Comparison of ENCODE assay signal across 8 cellular contexts in genomic region chrX:46545111-46546005, GRCh38. TPM values are rescaled to one million over a fixed set of nuclear protein-coding genes. Genes with fewer than 3 reads are reported as not detected.
A peak's percentile ranks its signal among the peaks of the same experiment; 100 is the strongest.
DNase-seq lines count a peak whose midpoint lies in the region; ATAC-seq and TF ChIP-seq lines count a peak whose summit lies in the region.

TSS of gene ZNF674 (minus strand) at chrX:46545421. CDS start at chrX:46542087, 3,334 bp downstream.

- CTCF ChIA-PET in activated CD8-positive, alpha-beta memory T cell treated with anti-CD3 and anti-CD28 coated beads, Interleukin-2, amount 10 ng/mL, durations not matched to agents 7 days and 5 days (lab: Charles Lee), result interaction anchor here (1.0 kb wide), 1 partner anchor 73 kb away, joined by 3 read pairs; no protein-coding TSS in a partner anchor

- no peaks in the 10 kb centered on the region for H3K27me3 Mint-ChIP-seq in activated CD8-positive, alpha-beta memory T cell treated with anti-CD3 and anti-CD28 coated beads, Interleukin-2, amount 10 ng/mL, durations not matched to agents 7 days and 5 days
- peaks cover 2% of the 10 kb centered on the region for H3K27me3 Mint-ChIP-seq in endothelial cell (ENCODE audit: unreplicated experiment)
- H3K27me3 Mint-ChIP-seq in mesothelial cell of epicardium (ENCODE audit: low read depth), result no peaks in the 10 kb centered on the region

- TF ChIP-seq CTCF in endothelial cell (IDR thresholded peaks at IDR 0.05; ENCODE audit: unreplicated experiment), result no peak
- TF ChIP-seq CTCF in mesothelial cell of epicardium (IDR thresholded peaks at IDR 0.05; ENCODE audit: unreplicated experiment), result no peak

- H3K9me3 Mint-ChIP-seq in activated CD8-positive, alpha-beta memory T cell treated with anti-CD3 and anti-CD28 coated beads, Interleukin-2, amount 10 ng/mL, durations not matched to agents 7 days and 5 days (ENCODE audit: low read depth), result no peaks in the 10 kb centered on the region
- H3K9me3 Mint-ChIP-seq in endothelial cell (ENCODE audit: unreplicated experiment) (no peaks in the 10 kb centered on the region), mesothelial cell of epicardium (peaks cover 24% of the 10 kb centered on the region)

- peak within 1 kb of the TSS; percentile 86 for H3K4me3 Mint-ChIP-seq in activated CD8-positive, alpha-beta memory T cell treated with anti-CD3 and anti-CD28 coated beads, Interleukin-2, amount 10 ng/mL, durations not matched to agents 7 days and 5 days
- H3K4me3 Mint-ChIP-seq in endothelial cell (ENCODE audit: unreplicated experiment), result peak within 1 kb of the TSS; percentile 97
- H3K4me3 Mint-ChIP-seq in mesothelial cell of epicardium, result peak within 1 kb of the TSS; percentile 91

- peak; percentile 82 for ATAC-seq in GM21360 (IDR thresholded peaks at IDR 0.05; ENCODE audit: unreplicated experiment)
- ATAC-seq in activated CD8-positive, alpha-beta memory T cell treated with anti-CD3 and anti-CD28 coated beads, Interleukin-2, amount 10 ng/mL, durations not matched to agents 7 days and 5 days, result peak; percentile 92

- H3K4me1 Mint-ChIP-seq in activated CD8-positive, alpha-beta memory T cell treated with anti-CD3 and anti-CD28 coated beads, Interleukin-2, amount 10 ng/mL, durations not matched to agents 7 days and 5 days, result peaks cover 34% of the 10 kb centered on the region
- peaks cover 5% of the 10 kb centered on the region for H3K4me1 Mint-ChIP-seq in endothelial cell (ENCODE audit: unreplicated experiment)
- H3K4me1 Mint-ChIP-seq in mesothelial cell of epicardium, result peaks cover 10% of the 10 kb centered on the region

- in situ Hi-C loops in Caki2 (cut with HindIII; ENCODE audit: low pct_unique_long_range_greater_than_20kb, low sequenced_read_pairs), result no loop called here

- peaks cover 11% of the 10 kb centered on the region for H3K36me3 Mint-ChIP-seq in activated CD8-positive, alpha-beta memory T cell treated with anti-CD3 and anti-CD28 coated beads, Interleukin-2, amount 10 ng/mL, durations not matched to agents 7 days and 5 days
- H3K36me3 Mint-ChIP-seq in endothelial cell (ENCODE audit: low read depth, unreplicated experiment) (peaks cover 5% of the 10 kb centered on the region), mesothelial cell of epicardium (peaks cover 3% of the 10 kb centered on the region)

- H3K27ac Mint-ChIP-seq in activated CD8-positive, alpha-beta memory T cell treated with anti-CD3 and anti-CD28 coated beads, Interleukin-2, amount 10 ng/mL, durations not matched to agents 7 days and 5 days, result peak within 1 kb of the TSS; percentile 93
- H3K27ac Mint-ChIP-seq in endothelial cell (ENCODE audit: unreplicated experiment), result peak within 1 kb of the TSS; percentile 94
- H3K27ac Mint-ChIP-seq in mesothelial cell of epicardium, result peak within 1 kb of the TSS; percentile 98

- DNase-seq in Caki2 (ENCODE audit: low read depth) (peak; percentile 88), HT-29 (ENCODE audit: low spot score) (peak; percentile 96), NOMO-1 (lab: John Stamatoyannopoulos, UW; ENCODE audit: unreplicated experiment in 2 of 2) (peak; percentile 60 to 80), endothelial cell (ENCODE audit: low spot score) (peak; percentile 86), mesothelial cell of epicardium (ENCODE audit: low spot score in 2 of 2, unreplicated experiment in 2 of 2) (peak; percentile 81 to 88)
- DNase-seq in activated CD8-positive, alpha-beta memory T cell treated with anti-CD3 and anti-CD28 coated beads, Interleukin-2, amount 10 ng/mL, durations not matched to agents 7 days and 5 days, result peak; percentile 96
- DNase-seq in stimulated activated CD8-positive, alpha-beta memory T cell treated with anti-CD3 and anti-CD28 coated beads, Interleukin-15, amount 100 ng/mL, for 4 hours (ENCODE audit: low read depth in 2 of 2), result peak; percentile 81 to 90

RNA-seq across cellular contexts. Expression of gene ZNF674, which starts in this region (rescaled TPM):
- total RNA-seq in Caki2 (2014; rRNA removed; shearing (Covaris generic); ENCODE audit: low replicate concordance), result 1.2 and 2.4 TPM in 2 replicates
- 2.6 and 4.0 TPM in 2 replicates for total RNA-seq in HT-29 (2014; rRNA removed; shearing (Covaris generic))
- total RNA-seq in activated CD8-positive, alpha-beta memory T cell treated with anti-CD3 and anti-CD28 coated beads, Interleukin-2, amount 10 ng/mL, durations not matched to agents 7 days and 5 days, result 1 to 10 TPM; 2.8 to 6.5 TPM
- 7.3 TPM for total RNA-seq in endothelial cell (ENCODE audit: unreplicated experiment)
- 4.5 to 6.4 TPM (median 5.7 TPM) in 3 replicates for total RNA-seq in mesothelial cell of epicardium

Comparison
In these comparisons a context has a peak if more than half of its experiments do, and no peak if none do; other contexts are left out.
1. Peak in every context shown above with its lines: DNase-seq and ATAC-seq.